In genomic region chr5:65778126-65778525, GRCh38 we compare ENCODE assay signal across 2 cellular contexts.
TF ChIP-seq lines count a peak whose summit lies in the region.

No MANE protein-coding gene starts in this region.

TF ChIP-seq in HepG2, 621 proteins besides CTCF, POLR2A, EP300 and RAD21:
- TF ChIP-seq FOSL2 (CRISPR knock-in tag; IDR thresholded peaks at IDR 0.05) (no peak), ZNF207 (IDR thresholded peaks at IDR 0.05; ENCODE audit: borderline replicate concordance) (no peak)

TF ChIP-seq in K562, 482 proteins besides CTCF, POLR2A, EP300 and RAD21:
- TF ChIP-seq CCNT2 (IDR thresholded peaks at IDR 0.05; ENCODE audit: borderline replicate concordance, extremely low read depth, insufficient read length, low read depth, low read length) (no peak), ZNF655 (CRISPR knock-in tag; IDR thresholded peaks at IDR 0.05) (no peak), XRCC4 (IDR thresholded peaks at IDR 0.05; ENCODE audit: extremely low read depth, insufficient read depth, insufficient read length) (no peak), IRF1 (CRISPR knock-in tag; IDR thresholded peaks at IDR 0.05; ENCODE audit: borderline replicate concordance) (no peak), CREB3 (tag; conservative IDR thresholded peaks at IDR 0.05; ENCODE audit: low read depth) (no peak), CBX5 (IDR thresholded peaks at IDR 0.05; ENCODE audit: borderline replicate concordance, low read depth) (no peak), MEIS2 (IDR thresholded peaks at IDR 0.05; ENCODE audit: partially characterized antibody) (no peak), ZNF436 (CRISPR knock-in tag; IDR thresholded peaks at IDR 0.05) (no peak), POLR3G (IDR thresholded peaks at IDR 0.05; ENCODE audit: extremely low read depth, insufficient read length, insufficient replicate concordance) (no peak), GMEB1 (CRISPR knock-in tag; IDR thresholded peaks at IDR 0.05) (no peak), NONO (IDR thresholded peaks at IDR 0.05; ENCODE audit: low read depth in 2 of 2, low read length in 1 of 2) (no peak)
TF ChIP-seq in K562: peak in this region for 0.
